ENCODE assay signal across 27 cellular contexts in the genomic region with DNA sequence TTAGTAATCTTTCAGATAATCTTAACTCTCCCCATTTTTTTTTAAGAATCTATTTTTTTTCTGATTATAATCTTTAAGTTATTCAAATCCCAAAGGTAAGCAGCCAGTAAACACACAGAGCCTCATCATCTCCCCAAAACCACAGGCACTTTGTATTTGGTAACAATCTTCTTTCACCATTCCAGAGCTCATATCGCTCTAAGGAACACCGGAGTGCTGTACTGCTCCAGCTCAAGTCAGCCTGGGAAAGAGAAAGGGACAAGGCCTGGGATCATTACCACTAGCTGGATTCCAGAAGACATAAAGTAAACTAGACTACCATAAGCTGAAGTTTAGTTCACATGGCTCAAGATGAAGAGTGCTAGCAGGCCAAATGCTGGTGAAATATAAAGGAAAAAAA.
A peak's percentile ranks its signal among the peaks of the same experiment; 100 is the strongest.
DNase-seq lines count a peak whose midpoint lies in the region; ATAC-seq, FAIRE-seq and TF ChIP-seq lines count a peak whose summit lies in the region.
"Had no signal": no experiment of that assay in that cellular context is flagged by ENCODE, and none has a peak within 500 bp of the region (broad histone marks: within the 10 kb centered on the region; RNA-seq: fewer than 3 reads in every experiment).

No MANE protein-coding gene starts in this region.

- no peaks in the 10 kb centered on the region for H3K27me3 Mint-ChIP-seq in dendritic cell treated with granulocyte-macrophage colony-stimulating factor and Interleukin-4, amounts not matched to agents 40 ng/mL and 50 ng/mL, for 4 days
- H3K27me3 Mint-ChIP-seq in mesothelial cell of epicardium (ENCODE audit: low read depth): no peaks in the 10 kb centered on the region
- H3K27me3 Mint-ChIP-seq in naive thymus-derived CD4-positive, alpha-beta T cell: no peaks in the 10 kb centered on the region

- FAIRE-seq in GM19239 (lab: Jason Lieb, UNC): no peak

- H4K91ac ChIP-seq in IMR-90 (ENCODE audit: insufficient read depth, low read depth, low read length): no peak overlapping the region

- ATAC-seq in IMR-90 (ENCODE audit: low read depth): peak; percentile 67
- no peak for ATAC-seq in naive thymus-derived CD4-positive, alpha-beta T cell
- ATAC-seq: activated CD4-positive, CD25-positive, alpha-beta regulatory T cell treated with anti-CD3 and anti-CD28 coated beads, Interleukin-2, amount 50 U/mL, for 24 hours; activated CD8-positive, alpha-beta T cell treated with anti-CD3 and anti-CD28 coated beads, Interleukin-2, amount 10 ng/mL, durations not matched to agents 7 days and 5 days; gastrocnemius medialis; lower lobe of right lung had no signal

- peak overlapping the region; percentile 19 for H3K27ac Mint-ChIP-seq in dendritic cell treated with granulocyte-macrophage colony-stimulating factor and Interleukin-4, amounts not matched to agents 40 ng/mL and 50 ng/mL, for 4 days
- H3K27ac Mint-ChIP-seq in mesothelial cell of epicardium: peak overlapping the region; percentile 36
- peak overlapping the region in 2 of 9 donors; percentile 26 to 41 for H3K27ac Mint-ChIP-seq in naive thymus-derived CD4-positive, alpha-beta T cell
- H3K27ac Mint-ChIP-seq: activated CD8-positive, alpha-beta T cell treated with anti-CD3 and anti-CD28 coated beads, Interleukin-2, amount 10 ng/mL, durations not matched to agents 7 days and 5 days; HFFc6 had no signal

- H3K4me1 Mint-ChIP-seq in dendritic cell treated with granulocyte-macrophage colony-stimulating factor and Interleukin-4, amounts not matched to agents 40 ng/mL and 50 ng/mL, for 4 days (ENCODE audit: low read depth): peaks cover 67% of the 10 kb centered on the region
- H3K4me1 Mint-ChIP-seq in mesothelial cell of epicardium: peaks cover 27% of the 10 kb centered on the region
- H3K4me1 Mint-ChIP-seq in naive thymus-derived CD4-positive, alpha-beta T cell: peaks cover 4 to 39% (median 18%) of the 10 kb centered on the region in 7 donors

- no peak for TF ChIP-seq POLR2A in IMR-90 (IDR thresholded peaks at IDR 0.05; ENCODE audit: low read depth, low read length)

- no peak overlapping the region for H2BK120ac ChIP-seq in IMR-90 (ENCODE audit: low read depth, low read length)

- H3K27ac ChIP-seq in IMR-90 (ENCODE audit: insufficient read depth, low read length): no peak overlapping the region; the same call in 1 of the 2 replicates
- no peak overlapping the region for H3K27ac ChIP-seq in naive thymus-derived CD4-positive, alpha-beta T cell (ENCODE audit: low read depth, low read length)
- H3K27ac ChIP-seq: cardiac muscle cell, gastrocnemius medialis, lower lobe of right lung, right atrium auricular region had no signal

- H3K4me2 ChIP-seq in IMR-90 (ENCODE audit: low read depth, low read length): no peak overlapping the region

- no peak for TF ChIP-seq CTCF in AG09319 (IDR thresholded peaks at IDR 0.05; ENCODE audit: low read depth, low read length)
- TF ChIP-seq CTCF in IMR-90 (conservative IDR thresholded peaks at IDR 0.05; ENCODE audit: low read depth, low read length): no peak
- no peak for TF ChIP-seq CTCF in mesothelial cell of epicardium (IDR thresholded peaks at IDR 0.05; ENCODE audit: unreplicated experiment)

- H3K79me1 ChIP-seq in IMR-90 (ENCODE audit: low read depth in 1 of 2, low read length in 2 of 2): peaks cover 9 to 22% of the 10 kb centered on the region in 2 experiments; a peak in 3 of 4 replicates

- no peak overlapping the region for H2BK20ac ChIP-seq in IMR-90 (ENCODE audit: low read depth, low read length)

- DNase-seq in AG09319 (ENCODE audit: extremely low read depth, low read depth) (peak; percentile 5), IMR-90 (peak; percentile 48), mesothelial cell of epicardium (ENCODE audit: low spot score in 2 of 2, unreplicated experiment in 2 of 2) (no peak), DMS79 treated with DMSO at 0.1 percent for 48 hours (lab: John Stamatoyannopoulos, UW) (no peak), GM19239 (ENCODE audit: insufficient read length, low spot score) (no peak), T1000 (lab: John Stamatoyannopoulos, UW) (no peak)
- DNase-seq in naive thymus-derived CD4-positive, alpha-beta T cell: no peak
- DNase-seq: activated CD8-positive, alpha-beta T cell treated with anti-CD3 and anti-CD28 coated beads, Interleukin-2, amount 10 ng/mL, durations not matched to agents 7 days and 5 days; activated naive CD4-positive, alpha-beta T cell; activated T-cell treated with anti-CD3 and anti-CD28 coated beads, Interleukin-2, amount 50 U/mL, for 1 hour; amniotic stem cell; gastrocnemius medialis; GF-D8; HFFc6; hypothalamus; KG1; kidney; lower lobe of right lung; NCI-H2081; NCI-H345; NCI-H82; Right ventricle myocardium superior; stimulated activated CD8-positive, alpha-beta memory T cell treated with anti-CD3 and anti-CD28 coated beads, Interleukin-4, amount 100 ng/mL, for 48 hours had no signal

- H3K4me1 ChIP-seq in IMR-90 (ENCODE audit: control insufficient read depth, insufficient read depth, low read length): peaks cover 15% of the 10 kb centered on the region
- H3K4me1 ChIP-seq in naive thymus-derived CD4-positive, alpha-beta T cell (ENCODE audit: control insufficient read depth in 2 of 2, insufficient read depth in 2 of 2, low read length in 2 of 2): peaks cover 0 to 6% of the 10 kb centered on the region in 2 donors
- H3K4me1 ChIP-seq: lower lobe of right lung had no signal

- no TSS peak for BruUV-seq in IMR-90 (replicated peaks; lab: Mats Ljungman, UMichigan)

- no peak overlapping the region for H2BK15ac ChIP-seq in IMR-90 (ENCODE audit: low read depth, low read length)

- CTCF ChIA-PET in IMR-90 (lab: Yijun Ruan, JAX): no interaction called here
- CTCF ChIA-PET in naive thymus-derived CD4-positive, alpha-beta T cell (lab: Charles Lee): interaction anchor here (1.8 kb wide), 1 partner anchor 8 kb away, joined by 6 read pairs; no protein-coding TSS in a partner anchor

- H3K4me3 ChIP-seq in IMR-90 (ENCODE audit: insufficient read depth, low read depth, low read length): no peak overlapping the region
- no peak overlapping the region for H3K4me3 ChIP-seq in naive thymus-derived CD4-positive, alpha-beta T cell (ENCODE audit: low read length)
- H3K4me3 ChIP-seq: cardiac muscle cell, gastrocnemius medialis, lower lobe of right lung, right atrium auricular region had no signal

- no peak overlapping the region for H3K9ac ChIP-seq in IMR-90 (ENCODE audit: low read depth, low read length)

- H3K9me3 ChIP-seq in IMR-90 (ENCODE audit: control insufficient read depth, insufficient read depth, low read length): no peaks in the 10 kb centered on the region
- no peaks in the 10 kb centered on the region for H3K9me3 ChIP-seq in naive thymus-derived CD4-positive, alpha-beta T cell (ENCODE audit: control insufficient read depth in 2 of 3, low read length in 3 of 3)
- H3K9me3 ChIP-seq: gastrocnemius medialis, lower lobe of right lung, right atrium auricular region had no signal

- no peak overlapping the region for H2AFZ ChIP-seq in IMR-90 (replicated peaks; ENCODE audit: low read length, poor library complexity)

- POLR2A ChIA-PET in IMR-90 (lab: Charles Lee; ENCODE audit: unreplicated experiment): no interaction called here
- POLR2A ChIA-PET in naive thymus-derived CD4-positive, alpha-beta T cell (lab: Charles Lee): interaction anchor here (0.6 kb wide), 1 partner anchor 9 kb away, joined by 3 read pairs; no protein-coding TSS in a partner anchor

- no peak overlapping the region for H2AK9ac ChIP-seq in IMR-90 (replicated peaks; ENCODE audit: low read depth, low read length, poor library complexity)

- no peaks in the 10 kb centered on the region for H3K36me3 Mint-ChIP-seq in dendritic cell treated with granulocyte-macrophage colony-stimulating factor and Interleukin-4, amounts not matched to agents 40 ng/mL and 50 ng/mL, for 4 days (ENCODE audit: low read depth)
- H3K36me3 Mint-ChIP-seq in mesothelial cell of epicardium: no peaks in the 10 kb centered on the region
- H3K36me3 Mint-ChIP-seq in naive thymus-derived CD4-positive, alpha-beta T cell: peaks cover 7 to 18% (median 15%) of the 10 kb centered on the region in 5 donors

- intact Hi-C loops in IMR-90 (cut with micrococcal nuclease): no loop called here
- intact Hi-C loops in dendritic cell treated with granulocyte-macrophage colony-stimulating factor and Interleukin-4, amounts not matched to agents 40 ng/mL and 50 ng/mL, for 4 days (cut with micrococcal nuclease): no loop called here
- intact Hi-C loops in naive thymus-derived CD4-positive, alpha-beta T cell (cut with micrococcal nuclease): no loop called here

- no peak for TF ChIP-seq RAD21 in IMR-90 (IDR thresholded peaks at IDR 0.05; ENCODE audit: low read length)

- H3K14ac ChIP-seq in IMR-90 (replicated peaks; ENCODE audit: low read depth, low read length): peak overlapping the region; percentile 3

- no peak overlapping the region for H3K18ac ChIP-seq in IMR-90 (ENCODE audit: low read depth, low read length)

- H3K27me3 ChIP-seq in IMR-90 (ENCODE audit: control insufficient read depth, insufficient read depth, low read length): no peaks in the 10 kb centered on the region
- H3K27me3 ChIP-seq in naive thymus-derived CD4-positive, alpha-beta T cell (ENCODE audit: control insufficient read depth in 2 of 2, insufficient read depth in 2 of 2, low read length in 2 of 2): no peaks in the 10 kb centered on the region
- H3K27me3 ChIP-seq: cardiac muscle cell, gastrocnemius medialis, right atrium auricular region had no signal

- dilution Hi-C loops in IMR-90 (cut with HindIII; ENCODE audit: low sequenced_read_pairs, unreplicated experiment): no loop called here

- no peak overlapping the region for H3K23ac ChIP-seq in IMR-90 (ENCODE audit: low read depth, low read length)

- H3K36me3 ChIP-seq in IMR-90 (ENCODE audit: control insufficient read depth, insufficient read depth, low read length): no peaks in the 10 kb centered on the region
- H3K36me3 ChIP-seq in naive thymus-derived CD4-positive, alpha-beta T cell (ENCODE audit: control insufficient read depth in 2 of 3, insufficient read depth in 3 of 3, low read length in 3 of 3): no peaks in the 10 kb centered on the region
- H3K36me3 ChIP-seq: cardiac muscle cell, gastrocnemius medialis, lower lobe of right lung, right atrium auricular region had no signal

- H2AK5ac ChIP-seq in IMR-90 (ENCODE audit: low read depth, low read length): no peak overlapping the region; the same call in 1 of the 2 replicates

- in situ Hi-C loops in IMR-90 (cut with MboI; ENCODE audit: low sequenced_read_pairs): no loop called here

- no peaks in the 10 kb centered on the region for H3K9me3 Mint-ChIP-seq in dendritic cell treated with granulocyte-macrophage colony-stimulating factor and Interleukin-4, amounts not matched to agents 40 ng/mL and 50 ng/mL, for 4 days
- no peaks in the 10 kb centered on the region for H3K9me3 Mint-ChIP-seq in mesothelial cell of epicardium
- H3K9me3 Mint-ChIP-seq in naive thymus-derived CD4-positive, alpha-beta T cell: no peaks in the 10 kb centered on the region
- H3K9me3 Mint-ChIP-seq: HFFc6 had no signal

- no CpG with 5 or more reads among the region's 2 CpGs for WGBS in IMR-90 (ENCODE audit: extremely low coverage in 2 of 2, insufficient read length in 1 of 2), 2 experiments

- H3K56ac ChIP-seq in IMR-90 (ENCODE audit: extremely low read depth, insufficient read depth, low read length): no peak overlapping the region

- no peak overlapping the region for H4K8ac ChIP-seq in IMR-90 (ENCODE audit: low read depth in 2 of 2, low read length in 2 of 2)

- no peak overlapping the region for H3K4me3 Mint-ChIP-seq in dendritic cell treated with granulocyte-macrophage colony-stimulating factor and Interleukin-4, amounts not matched to agents 40 ng/mL and 50 ng/mL, for 4 days
- H3K4me3 Mint-ChIP-seq in mesothelial cell of epicardium: no peak overlapping the region
- no peak overlapping the region for H3K4me3 Mint-ChIP-seq in naive thymus-derived CD4-positive, alpha-beta T cell
- H3K4me3 Mint-ChIP-seq: activated CD8-positive, alpha-beta T cell treated with anti-CD3 and anti-CD28 coated beads, Interleukin-2, amount 10 ng/mL, durations not matched to agents 7 days and 5 days; HFFc6 had no signal

- H2BK5ac ChIP-seq in IMR-90 (ENCODE audit: low read depth, low read length, poor library complexity, severe bottlenecking): no peak overlapping the region

- no peak overlapping the region for H3K4ac ChIP-seq in IMR-90 (ENCODE audit: low read depth, low read length)

- H4K20me1 ChIP-seq in IMR-90 (ENCODE audit: insufficient read depth, low read length): peaks cover 3% of the 10 kb centered on the region; the same call in 1 of the 2 replicates

- H4K5ac ChIP-seq in IMR-90 (ENCODE audit: low read depth, low read length): no peak overlapping the region

- H3K9me1 ChIP-seq in IMR-90 (ENCODE audit: insufficient read depth, low read length): peaks cover 2% of the 10 kb centered on the region; the same call in 1 of the 2 replicates

Comparison
In these comparisons a context has a peak if more than half of its experiments do, and no peak if none do; other contexts are left out.
1. DNase-seq: peak in AG09319 (single experiment) and IMR-90 (single experiment); none in mesothelial cell of epicardium (0 of 2), DMS79 treated with DMSO at 0.1 percent for 48 hours (single experiment), naive thymus-derived CD4-positive, alpha-beta T cell (0 of 9), GM19239 (single experiment) and T1000 (single experiment).